ENCODE assay signal across 20 cellular contexts in genomic region chr14:90733139-90733808, GRCh38.
A peak's percentile ranks its signal among the peaks of the same experiment; 100 is the strongest.
DNase-seq lines count a peak whose midpoint lies in the region; ATAC-seq and TF ChIP-seq lines count a peak whose summit lies in the region.
"Had no signal": no experiment of that assay in that cellular context is flagged by ENCODE, and none has a peak within 500 bp of the region (broad histone marks: within the 10 kb centered on the region; RNA-seq: fewer than 3 reads in every experiment).

No MANE protein-coding gene starts in this region.

- H3K36me3 Mint-ChIP-seq in activated T-cell treated with anti-CD3 and anti-CD28 coated beads, Interleukin-2, amount 50 U/mL, for 24 hours (ENCODE audit: low read depth): no peaks in the 10 kb centered on the region
- H3K36me3 Mint-ChIP-seq: CD8-positive, alpha-beta T cell; naive thymus-derived CD8-positive, alpha-beta T cell had no signal

- H3K4me3 ChIP-seq in HAP-1 (no peak overlapping the region), dorsolateral prefrontal cortex (peak overlapping the region in 15 of 59 donors; percentile 5 to 52 (median 23)), rectal smooth muscle tissue (ENCODE audit: low read length) (no peak overlapping the region)
- H3K4me3 ChIP-seq: colonic mucosa, upper lobe of left lung had no signal

- ATAC-seq in HG02884 (IDR thresholded peaks at IDR 0.05; ENCODE audit: unreplicated experiment) (no peak), GM21390 (IDR thresholded peaks at IDR 0.05; ENCODE audit: unreplicated experiment) (no peak)
- ATAC-seq: CD8-positive, alpha-beta T cell; naive thymus-derived CD8-positive, alpha-beta T cell had no signal

- TF ChIP-seq CTCF in dorsolateral prefrontal cortex (IDR thresholded peaks at IDR 0.05 in 54 of 56, conservative IDR thresholded peaks at IDR 0.05 in 2 of 56; ENCODE audit: low read depth in 1 of 56, partially characterized antibody in 56 of 56): peak in 2 of 56 donors; percentile 13 to 33

- in situ Hi-C loops in HAP-1 (cut with MboI; ENCODE audit: low sequenced_read_pairs): no loop called here

- no peaks in the 10 kb centered on the region for H3K9me3 ChIP-seq in HAP-1
- H3K9me3 ChIP-seq: colonic mucosa, upper lobe of left lung had no signal

- no peak overlapping the region for H3K9ac ChIP-seq in rectal smooth muscle tissue (ENCODE audit: low read length)

- H3K27me3 ChIP-seq in HAP-1 (ENCODE audit: low read depth) (no peaks in the 10 kb centered on the region), dorsolateral prefrontal cortex (no peaks in the 10 kb centered on the region), rectal smooth muscle tissue (ENCODE audit: control insufficient read depth, insufficient read depth, low read length) (no peaks in the 10 kb centered on the region)
- H3K27me3 ChIP-seq: colonic mucosa, upper lobe of left lung had no signal

- DNase-seq in HAP-1 (ENCODE audit: low spot score in 2 of 2) (peak; percentile 43 to 53), dorsolateral prefrontal cortex (peak in 9 of 10 donors; percentile 41 to 73 (median 61)), hippocampal formation (lab: John Stamatoyannopoulos, UW) (peak; percentile 67 to 79), hepatic stellate cell (ENCODE audit: low spot score) (no peak)
- DNase-seq in activated T-cell treated with anti-CD3 and anti-CD28 coated beads, Interleukin-2, amount 50 U/mL, for 24 hours: no peak
- DNase-seq: activated naive CD4-positive, alpha-beta T cell treated with anti-CD3 and anti-CD28 coated beads for 36 hours; CD8-positive, alpha-beta T cell; colonic mucosa; DMS79 treated with DMSO at 0.1 percent for 48 hours; naive thymus-derived CD8-positive, alpha-beta T cell; NCI-H146; NCI-H2227 treated with DMSO at 0.1 percent for 48 hours; RPMI8226; stimulated activated CD4-positive, alpha-beta T cell treated with anti-CD3 and anti-CD28 coated beads, Interleukin-12 subunit alpha, Interleukin-12 subunit beta, amount 100 ng/mL, for 4 hours; upper lobe of left lung had no signal

- H3K4me1 ChIP-seq in HAP-1: peaks cover 11% of the 10 kb centered on the region
- H3K4me1 ChIP-seq in rectal smooth muscle tissue (ENCODE audit: control insufficient read depth, insufficient read depth, low read length): no peaks in the 10 kb centered on the region
- H3K4me1 ChIP-seq: colonic mucosa had no signal

- H3K4me1 Mint-ChIP-seq in activated T-cell treated with anti-CD3 and anti-CD28 coated beads, Interleukin-2, amount 50 U/mL, for 24 hours (ENCODE audit: low read depth): no peaks in the 10 kb centered on the region
- H3K4me1 Mint-ChIP-seq: memory B cell had no signal

- H3K27ac ChIP-seq in dorsolateral prefrontal cortex (peak overlapping the region; percentile 29 to 95 (median 83)), rectal smooth muscle tissue (ENCODE audit: low read depth, low read length) (peak overlapping the region; percentile 41)
- H3K27ac ChIP-seq: colonic mucosa had no signal

- no peaks in the 10 kb centered on the region for H3K27me3 Mint-ChIP-seq in activated T-cell treated with anti-CD3 and anti-CD28 coated beads, Interleukin-2, amount 50 U/mL, for 24 hours
- H3K27me3 Mint-ChIP-seq: progenitor cell of endocrine pancreas had no signal

- H3K4me3 Mint-ChIP-seq in activated T-cell treated with anti-CD3 and anti-CD28 coated beads, Interleukin-2, amount 50 U/mL, for 24 hours: no peak overlapping the region
- H3K4me3 Mint-ChIP-seq: activated naive CD4-positive, alpha-beta T cell treated with anti-CD3 and anti-CD28 coated beads for 36 hours; CD8-positive, alpha-beta T cell; memory B cell; naive thymus-derived CD8-positive, alpha-beta T cell had no signal

- no peaks in the 10 kb centered on the region for H3K9me3 Mint-ChIP-seq in activated T-cell treated with anti-CD3 and anti-CD28 coated beads, Interleukin-2, amount 50 U/mL, for 24 hours
- H3K9me3 Mint-ChIP-seq: activated naive CD4-positive, alpha-beta T cell treated with anti-CD3 and anti-CD28 coated beads for 36 hours; CD8-positive, alpha-beta T cell; memory B cell; naive thymus-derived CD8-positive, alpha-beta T cell had no signal

- no peak overlapping the region for H3K27ac Mint-ChIP-seq in activated T-cell treated with anti-CD3 and anti-CD28 coated beads, Interleukin-2, amount 50 U/mL, for 24 hours
- H3K27ac Mint-ChIP-seq: activated naive CD4-positive, alpha-beta T cell treated with anti-CD3 and anti-CD28 coated beads for 36 hours; CD8-positive, alpha-beta T cell; memory B cell; naive thymus-derived CD8-positive, alpha-beta T cell; progenitor cell of endocrine pancreas had no signal

- no peaks in the 10 kb centered on the region for H3K36me3 ChIP-seq in HAP-1 (replicated peaks)
- H3K36me3 ChIP-seq in rectal smooth muscle tissue (ENCODE audit: control insufficient read depth, insufficient read depth, low read length): no peaks in the 10 kb centered on the region
- H3K36me3 ChIP-seq: colonic mucosa had no signal

- intact Hi-C loops in dorsolateral prefrontal cortex (cut with DNase I): no loop called here

Comparison
In these comparisons a context has a peak if more than half of its experiments do, and no peak if none do; other contexts are left out.
1. DNase-seq: peak in HAP-1 (2 of 2), dorsolateral prefrontal cortex (9 of 10) and hippocampal formation (2 of 2); none in activated T-cell treated with anti-CD3 and anti-CD28 coated beads, Interleukin-2, amount 50 U/mL, for 24 hours (single experiment) and hepatic stellate cell (single experiment).